5 cellular contexts compared by ENCODE assay signal in the genomic region with DNA sequence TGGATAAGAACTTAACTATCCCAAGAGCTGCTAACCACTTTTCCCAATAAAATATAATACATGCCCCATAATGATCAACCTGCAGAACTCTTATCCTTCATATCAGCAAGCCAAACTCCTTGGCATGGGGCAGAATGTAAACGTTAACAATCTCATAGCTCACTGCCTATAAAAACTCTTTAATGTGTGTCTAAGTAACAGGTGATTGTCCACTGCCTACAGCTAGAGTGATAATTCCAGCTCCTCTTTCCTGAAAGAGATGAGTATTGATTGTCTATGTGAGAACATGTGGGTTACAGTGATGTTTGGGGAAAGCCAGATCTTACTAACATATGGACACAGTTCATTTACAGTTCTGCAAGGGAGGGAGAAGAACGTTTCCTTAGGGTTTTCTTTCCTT.
"Had no signal": no experiment of that assay in that cellular context is flagged by ENCODE, and none has a peak within 500 bp of the region (broad histone marks: within the 10 kb centered on the region; RNA-seq: fewer than 3 reads in every experiment).

No MANE protein-coding gene starts in this region.

- H3K4me3 Mint-ChIP-seq: GM23338, H9, HFFc6, IgD-negative memory B cell had no signal

- H3K36me3 Mint-ChIP-seq: IgD-negative memory B cell had no signal

- ATAC-seq: GM23338 had no signal

- H3K9me3 Mint-ChIP-seq: GM23338, H9, HFFc6 had no signal

- H3K4me1 Mint-ChIP-seq: IgD-negative memory B cell had no signal

- DNase-seq: H9, HCEC 1CT, HFFc6 had no signal

- H3K27ac Mint-ChIP-seq: GM23338, H9, HFFc6, IgD-negative memory B cell had no signal
